ENCODE assay signal across 9 cellular contexts in genomic region chr6:37137881-37138568, GRCh38.
DNase-seq lines count a peak whose midpoint lies in the region; ATAC-seq lines count a peak whose summit lies in the region.
"Had no signal": no experiment of that assay in that cellular context is flagged by ENCODE, and none has a peak within 500 bp of the region (broad histone marks: within the 10 kb centered on the region; RNA-seq: fewer than 3 reads in every experiment).

No MANE protein-coding gene starts in this region.

- H3K9me3 Mint-ChIP-seq in activated T-cell treated with anti-CD3 and anti-CD28 coated beads, Interleukin-2, amount 50 U/mL, for 24 hours = no peaks in the 10 kb centered on the region
- no peaks in the 10 kb centered on the region for H3K9me3 Mint-ChIP-seq in stimulated activated naive CD8-positive, alpha-beta T cell treated with anti-CD3 and anti-CD28 coated beads, Interleukin-15, amount 100 ng/mL, for 72 hours

- H3K27ac Mint-ChIP-seq in activated T-cell treated with anti-CD3 and anti-CD28 coated beads, Interleukin-2, amount 50 U/mL, for 24 hours = peak overlapping the region; percentile 90
- peak overlapping the region in 1 of 2 donors; percentile 96 for H3K27ac Mint-ChIP-seq in stimulated activated naive CD8-positive, alpha-beta T cell treated with anti-CD3 and anti-CD28 coated beads, Interleukin-15, amount 100 ng/mL, for 72 hours

- peak overlapping the region; percentile 99 for H3K9ac ChIP-seq in iPS-20b (ENCODE audit: low read depth, low read length)

- H3K27me3 ChIP-seq in iPS-20b (ENCODE audit: insufficient read depth, low read length) = no peaks in the 10 kb centered on the region

- H3K36me3 ChIP-seq in iPS-20b (ENCODE audit: insufficient read depth, low read depth, low read length) = peaks cover 7% of the 10 kb centered on the region; the same call in 1 of the 2 replicates

- H3K4me1 ChIP-seq in iPS-20b (ENCODE audit: insufficient read depth, low read length) = peaks cover 48% of the 10 kb centered on the region

- ATAC-seq in stimulated activated naive CD8-positive, alpha-beta T cell treated with anti-CD3 and anti-CD28 coated beads, Interleukin-15, amount 100 ng/mL, for 72 hours = no peak
- no peak for ATAC-seq in HG03571 (IDR thresholded peaks at IDR 0.05; ENCODE audit: unreplicated experiment)

- H3K4me3 Mint-ChIP-seq in activated T-cell treated with anti-CD3 and anti-CD28 coated beads, Interleukin-2, amount 50 U/mL, for 24 hours = peak overlapping the region; percentile 61
- peak overlapping the region; percentile 21 to 72 for H3K4me3 Mint-ChIP-seq in stimulated activated naive CD8-positive, alpha-beta T cell treated with anti-CD3 and anti-CD28 coated beads, Interleukin-15, amount 100 ng/mL, for 72 hours

- DNase-seq in activated T-cell treated with anti-CD3 and anti-CD28 coated beads, Interleukin-2, amount 50 U/mL, for 24 hours = no peak
- DNase-seq in activated T-cell treated with anti-CD3 and anti-CD28 coated beads, Interleukin-2, amount 50 U/mL, for 48 hours = no peak
- DNase-seq in stimulated activated naive CD8-positive, alpha-beta T cell treated with anti-CD3 and anti-CD28 coated beads, Interleukin-15, amount 100 ng/mL, for 72 hours = no peak
- DNase-seq in iPS-NIHi7 (ENCODE audit: extremely low spot score) = no peak
- DNase-seq in T-helper 9 cell = no peak
- DNase-seq: MM.1S had no signal

- no peaks in the 10 kb centered on the region for H3K27me3 Mint-ChIP-seq in activated T-cell treated with anti-CD3 and anti-CD28 coated beads, Interleukin-2, amount 50 U/mL, for 24 hours
- no peaks in the 10 kb centered on the region for H3K27me3 Mint-ChIP-seq in stimulated activated naive CD8-positive, alpha-beta T cell treated with anti-CD3 and anti-CD28 coated beads, Interleukin-15, amount 100 ng/mL, for 72 hours

- H3K27ac ChIP-seq in angular gyrus (ENCODE audit: low read depth, low read length) = peak overlapping the region; percentile 13
- peak overlapping the region; percentile 99 for H3K27ac ChIP-seq in iPS-20b (ENCODE audit: low read length)

- peak overlapping the region; percentile 93 for H3K4me3 ChIP-seq in iPS-20b (ENCODE audit: low read length)

- H3K9me3 ChIP-seq in iPS-20b (ENCODE audit: insufficient read depth, low read depth, low read length) = no peaks in the 10 kb centered on the region

- no peaks in the 10 kb centered on the region for H3K36me3 Mint-ChIP-seq in activated T-cell treated with anti-CD3 and anti-CD28 coated beads, Interleukin-2, amount 50 U/mL, for 24 hours (ENCODE audit: low read depth)

- H3K4me1 Mint-ChIP-seq in activated T-cell treated with anti-CD3 and anti-CD28 coated beads, Interleukin-2, amount 50 U/mL, for 24 hours (ENCODE audit: low read depth) = peaks cover 53% of the 10 kb centered on the region
- H3K4me1 Mint-ChIP-seq in stimulated activated naive CD8-positive, alpha-beta T cell treated with anti-CD3 and anti-CD28 coated beads, Interleukin-15, amount 100 ng/mL, for 72 hours = peaks cover 36% of the 10 kb centered on the region
